12 cellular contexts compared by ENCODE assay signal in genomic region chr12:128794661-128795529, GRCh38. TPM values are rescaled to one million over a fixed set of nuclear protein-coding genes. Genes with fewer than 3 reads are reported as not detected.
A peak's percentile ranks its signal among the peaks of the same experiment; 100 is the strongest.
DNase-seq lines count a peak whose midpoint lies in the region; ATAC-seq and TF ChIP-seq lines count a peak whose summit lies in the region.
"Had no signal": no experiment of that assay in that cellular context is flagged by ENCODE, and none has a peak within 500 bp of the region (broad histone marks: within the 10 kb centered on the region; RNA-seq: fewer than 3 reads in every experiment).

No MANE protein-coding gene starts in this region.

- peak overlapping the region; percentile 34 for H3K4me3 ChIP-seq in CD8-positive, alpha-beta memory T cell (ENCODE audit: low read length)

- TF ChIP-seq CTCF in foreskin keratinocyte (conservative IDR thresholded peaks at IDR 0.05) = no peak

- POLR2A ChIA-PET in CD8-positive, alpha-beta memory T cell (lab: Charles Lee) = interaction anchor here (1.0 to 1.2 kb wide), 2 partner anchors 11 to 27 kb away, joined by 4 to 5 read pairs; no protein-coding TSS in a partner anchor

- CTCF ChIA-PET in CD8-positive, alpha-beta memory T cell (lab: Charles Lee) = interaction anchor here (1.0 to 2.1 kb wide), 3 partner anchors 13 to 26 kb away, joined by 3 to 6 read pairs (median 3); no protein-coding TSS in a partner anchor

- peaks cover 81 to 90% (median 87%) of the 10 kb centered on the region in 3 donors for H3K4me1 Mint-ChIP-seq in CD8-positive, alpha-beta memory T cell

- DNase-seq in CD8-positive, alpha-beta memory T cell = peak in 3 of 5 donors; percentile 41 to 71 (median 45)
- DNase-seq in KBM-7 = peak; percentile 49
- peak; percentile 45 for DNase-seq in germinal center (ENCODE audit: low spot score)
- DNase-seq in foreskin keratinocyte = no peak
- no peak for DNase-seq in erythroblast (lab: John Stamatoyannopoulos, UW)
- no peak for DNase-seq in SIG-M5 (lab: John Stamatoyannopoulos, UW)
- no peak for DNase-seq in NCI-H1417 treated with DMSO at 0.1 percent for 48 hours (lab: John Stamatoyannopoulos, UW)
- DNase-seq: activated T-cell treated with anti-CD3 and anti-CD28 coated beads for 4 hours, NCI-H2107 had no signal

- H3K36me3 ChIP-seq in CD8-positive, alpha-beta memory T cell (ENCODE audit: insufficient read depth, low read length) = peaks cover 13% of the 10 kb centered on the region

- peaks cover 0 to 6% of the 10 kb centered on the region in 2 donors for H3K27me3 Mint-ChIP-seq in CD8-positive, alpha-beta memory T cell

- H3K36me3 Mint-ChIP-seq in CD8-positive, alpha-beta memory T cell = peaks cover 12 to 90% (median 22%) of the 10 kb centered on the region in 3 donors

- H3K27me3 ChIP-seq in CD8-positive, alpha-beta memory T cell (ENCODE audit: insufficient read depth, low read length, poor library complexity, severe bottlenecking) = no peaks in the 10 kb centered on the region
- H3K27me3 ChIP-seq in foreskin keratinocyte = no peaks in the 10 kb centered on the region

- peaks cover 60% of the 10 kb centered on the region for H3K4me1 ChIP-seq in CD8-positive, alpha-beta memory T cell (ENCODE audit: insufficient read depth, low read length)
- H3K4me1 ChIP-seq in foreskin keratinocyte = no peaks in the 10 kb centered on the region

- TF ChIP-seq POLR2A in erythroblast (IDR thresholded peaks at IDR 0.05; ENCODE audit: low read length) = no peak

- H3K27ac ChIP-seq in CD8-positive, alpha-beta memory T cell (ENCODE audit: low read depth, low read length) = peak overlapping the region; percentile 59
- H3K27ac ChIP-seq in foreskin keratinocyte = no peak overlapping the region

- no peaks in the 10 kb centered on the region for H3K9me3 Mint-ChIP-seq in CD8-positive, alpha-beta memory T cell
- H3K9me3 Mint-ChIP-seq: dendritic cell treated with granulocyte-macrophage colony-stimulating factor and Interleukin-4, amounts not matched to agents 40 ng/mL and 50 ng/mL, for 4 days had no signal

- ATAC-seq in GM19397 (IDR thresholded peaks at IDR 0.05; ENCODE audit: unreplicated experiment) = peak; percentile 26
- no peak for ATAC-seq in foreskin keratinocyte
- ATAC-seq: SK-N-SH treated with all-trans-retinoic acid at 6 μM for 48 hours had no signal

- H3K4me3 Mint-ChIP-seq in CD8-positive, alpha-beta memory T cell = peak overlapping the region; percentile 58 to 88 (median 75)
- H3K4me3 Mint-ChIP-seq: dendritic cell treated with granulocyte-macrophage colony-stimulating factor and Interleukin-4, amounts not matched to agents 40 ng/mL and 50 ng/mL, for 4 days had no signal

- H3K27ac Mint-ChIP-seq in CD8-positive, alpha-beta memory T cell = peak overlapping the region; percentile 79 to 99 (median 96)

- no peaks in the 10 kb centered on the region for H3K9me3 ChIP-seq in CD8-positive, alpha-beta memory T cell (ENCODE audit: low read length)

- in situ Hi-C loops in KBM-7 (cut with MboI; ENCODE audit: low pct_unique_long_range_greater_than_20kb, low sequenced_read_pairs) = no loop called here

RNA-seq across cellular contexts. Expression of gene SLC15A4, which starts 28.9 kb away (rescaled TPM):
- total RNA-seq in CD8-positive, alpha-beta memory T cell = 10 to 100 TPM; 21.0 to 21.7 TPM
- 16.1 TPM for polyA plus RNA-seq in CD8-positive, alpha-beta memory T cell
- total RNA-seq in foreskin keratinocyte = 25.9 and 29.0 TPM in 2 replicates
- 15.1 and 15.3 TPM in 2 replicates for polyA plus RNA-seq in foreskin keratinocyte

RNA-seq across cellular contexts. Expression of gene GLT1D1, which starts 58.4 kb away (rescaled TPM):
- total RNA-seq in CD8-positive, alpha-beta memory T cell = under 1 TPM; 0.22 to 0.24 TPM
- polyA plus RNA-seq in CD8-positive, alpha-beta memory T cell = 0.24 TPM
- total RNA-seq in foreskin keratinocyte = not detected in 2 replicates
- polyA plus RNA-seq in foreskin keratinocyte = not detected in 2 replicates

Comparison
In these comparisons a context has a peak if more than half of its experiments do, and no peak if none do; other contexts are left out.
1. DNase-seq: peak in CD8-positive, alpha-beta memory T cell (3 of 5), KBM-7 (single experiment) and germinal center (single experiment); none in foreskin keratinocyte (0 of 2), erythroblast (0 of 2), SIG-M5 (single experiment) and NCI-H1417 treated with DMSO at 0.1 percent for 48 hours (single experiment).